In genomic region chr22:17339095-17339693, GRCh38 we compare ENCODE assay signal across 22 cellular contexts. TPM values are rescaled to one million over a fixed set of nuclear protein-coding genes. Genes with fewer than 3 reads are reported as not detected.
A peak's percentile ranks its signal among the peaks of the same experiment; 100 is the strongest.
DNase-seq lines count a peak whose midpoint lies in the region; ATAC-seq and TF ChIP-seq lines count a peak whose summit lies in the region.
"Had no signal": no experiment of that assay in that cellular context is flagged by ENCODE, and none has a peak within 500 bp of the region (broad histone marks: within the 10 kb centered on the region; RNA-seq: fewer than 3 reads in every experiment).

No MANE protein-coding gene starts in this region.

- H3K4me3 ChIP-seq in GM23338 (no peak overlapping the region), right lobe of liver (no peak overlapping the region), MG63 (no peak overlapping the region)
- H3K4me3 ChIP-seq: ascending aorta, colonic mucosa, stomach, upper lobe of left lung had no signal

- no peak for TF ChIP-seq POLR2A in right lobe of liver (IDR thresholded peaks at IDR 0.05)

- H3K27ac Mint-ChIP-seq in GM23338 (no peak overlapping the region), chondrocyte (ENCODE audit: unreplicated experiment) (no peak overlapping the region), glutamatergic neuron (ENCODE audit: unreplicated experiment) (no peak overlapping the region)
- H3K27ac Mint-ChIP-seq: activated naive CD4-positive, alpha-beta T cell treated with anti-CD3 and anti-CD28 coated beads, Interleukin-2, amount 10 ng/mL, durations not matched to agents 7 days and 5 days; T-cell had no signal

- H3K36me3 ChIP-seq in GM23338 (ENCODE audit: insufficient read depth) = no peaks in the 10 kb centered on the region
- H3K36me3 ChIP-seq in right lobe of liver = no peaks in the 10 kb centered on the region
- H3K36me3 ChIP-seq in MG63 = no peaks in the 10 kb centered on the region
- H3K36me3 ChIP-seq: ascending aorta, colonic mucosa, stomach, upper lobe of left lung had no signal

- peak overlapping the region; percentile 96 for H2AFZ ChIP-seq in GM23338

- H3K4me1 ChIP-seq in GM23338 (ENCODE audit: insufficient read depth) = no peaks in the 10 kb centered on the region
- H3K4me1 ChIP-seq in right lobe of liver = peaks cover 0 to 29% (median 13%) of the 10 kb centered on the region in 4 donors
- H3K4me1 ChIP-seq: ascending aorta, colonic mucosa, stomach, upper lobe of left lung had no signal

- no peak for DNase-seq in GM23338 (ENCODE audit: low spot score)
- peak; percentile 73 for DNase-seq in MV-4-11 (lab: John Stamatoyannopoulos, UW)
- peak; percentile 4 for DNase-seq in chondrocyte (ENCODE audit: low spot score)
- DNase-seq in right lobe of liver = peak; percentile 37 to 74 (median 74)
- no peak for DNase-seq in stimulated activated CD4-positive, alpha-beta T cell treated with anti-CD3 and anti-CD28 coated beads, Interleukin-4, amount 100 ng/mL, for 4 hours
- DNase-seq in glutamatergic neuron = no peak
- no peak for DNase-seq in MG63
- DNase-seq in inferior parietal cortex (ENCODE audit: extremely low spot score) = no peak
- DNase-seq: activated CD4-positive, alpha-beta T cell treated with anti-CD3 and anti-CD28 coated beads, Interleukin-2, amount 50 U/mL, for 48 hours; activated naive CD4-positive, alpha-beta T cell treated with anti-CD3 and anti-CD28 coated beads, Interleukin-2, amount 10 ng/mL, durations not matched to agents 7 days and 5 days; colonic mucosa; EL; KBM-7; NCI-H1417 treated with DMSO at 0.1 percent for 48 hours; NCI-H2171; stimulated activated CD4-positive, alpha-beta T cell treated with anti-CD3 and anti-CD28 coated beads, Interleukin-2, amount 100 ng/mL, for 24 hours; stomach; T-cell; upper lobe of left lung had no signal

- H3K9me3 Mint-ChIP-seq in GM23338 (no peaks in the 10 kb centered on the region), chondrocyte (ENCODE audit: low read depth) (no peaks in the 10 kb centered on the region), glutamatergic neuron (ENCODE audit: unreplicated experiment) (no peaks in the 10 kb centered on the region)
- H3K9me3 Mint-ChIP-seq: activated naive CD4-positive, alpha-beta T cell treated with anti-CD3 and anti-CD28 coated beads, Interleukin-2, amount 10 ng/mL, durations not matched to agents 7 days and 5 days; T-cell had no signal

- H3K27me3 Mint-ChIP-seq in GM23338 (ENCODE audit: insufficient read depth, low read depth, poor library complexity) (no peaks in the 10 kb centered on the region), chondrocyte (ENCODE audit: low read depth) (peaks cover 19% of the 10 kb centered on the region), glutamatergic neuron (ENCODE audit: unreplicated experiment) (peaks cover 1% of the 10 kb centered on the region)

- H3K4me3 Mint-ChIP-seq in GM23338 (no peak overlapping the region), chondrocyte (ENCODE audit: unreplicated experiment) (no peak overlapping the region), glutamatergic neuron (ENCODE audit: unreplicated experiment) (no peak overlapping the region)
- H3K4me3 Mint-ChIP-seq: activated naive CD4-positive, alpha-beta T cell treated with anti-CD3 and anti-CD28 coated beads, Interleukin-2, amount 10 ng/mL, durations not matched to agents 7 days and 5 days; T-cell had no signal

- intact Hi-C loops in right lobe of liver (cut with DNase I) = no loop called here

- no peak; the same call in 2 of the 3 replicates for ATAC-seq in GM23338
- ATAC-seq in right lobe of liver = peak; percentile 84 to 91 (median 86)
- ATAC-seq: Panc1, sciatic nerve, T-cell had no signal

- no peaks in the 10 kb centered on the region for H3K9me2 ChIP-seq in GM23338 (ENCODE audit: insufficient read depth)

- H3K27ac ChIP-seq in GM23338 (ENCODE audit: low read depth) (no peak overlapping the region), right lobe of liver (peak overlapping the region; percentile 45 to 86 (median 79))
- H3K27ac ChIP-seq: ascending aorta, colonic mucosa, stomach, upper lobe of left lung had no signal

- H3K4me1 Mint-ChIP-seq in GM23338 (peaks cover 4% of the 10 kb centered on the region), chondrocyte (ENCODE audit: low read depth) (no peaks in the 10 kb centered on the region), glutamatergic neuron (ENCODE audit: low read depth, unreplicated experiment) (no peaks in the 10 kb centered on the region)
- H3K4me1 Mint-ChIP-seq: activated naive CD4-positive, alpha-beta T cell treated with anti-CD3 and anti-CD28 coated beads, Interleukin-2, amount 10 ng/mL, durations not matched to agents 7 days and 5 days; T-cell had no signal

- no peaks in the 10 kb centered on the region for H4K20me1 ChIP-seq in GM23338 (replicated peaks; ENCODE audit: insufficient read depth)

- no peaks in the 10 kb centered on the region for H3K36me3 Mint-ChIP-seq in GM23338 (ENCODE audit: low read depth)
- H3K36me3 Mint-ChIP-seq in chondrocyte (ENCODE audit: low read depth) = no peaks in the 10 kb centered on the region
- H3K36me3 Mint-ChIP-seq in glutamatergic neuron (ENCODE audit: unreplicated experiment) = no peaks in the 10 kb centered on the region
- H3K36me3 Mint-ChIP-seq: activated naive CD4-positive, alpha-beta T cell treated with anti-CD3 and anti-CD28 coated beads, Interleukin-2, amount 10 ng/mL, durations not matched to agents 7 days and 5 days; T-cell had no signal

- H3K9me3 ChIP-seq in right lobe of liver = no peaks in the 10 kb centered on the region
- H3K9me3 ChIP-seq in MG63 = no peaks in the 10 kb centered on the region
- H3K9me3 ChIP-seq: ascending aorta, colonic mucosa, stomach, upper lobe of left lung had no signal

- H3K79me2 ChIP-seq in GM23338 (replicated peaks; ENCODE audit: insufficient read depth) = no peaks in the 10 kb centered on the region

- TF ChIP-seq CTCF in GM23338 (conservative IDR thresholded peaks at IDR 0.05; ENCODE audit: low read depth in 2 of 2) (no peak), chondrocyte (IDR thresholded peaks at IDR 0.05) (no peak), right lobe of liver (IDR thresholded peaks at IDR 0.05) (no peak), glutamatergic neuron (IDR thresholded peaks at IDR 0.05; ENCODE audit: partially characterized antibody, unreplicated experiment) (no peak)

- H3K27me3 ChIP-seq in GM23338 (ENCODE audit: insufficient read depth) = no peaks in the 10 kb centered on the region
- H3K27me3 ChIP-seq in right lobe of liver = no peaks in the 10 kb centered on the region
- H3K27me3 ChIP-seq in MG63 = no peaks in the 10 kb centered on the region
- H3K27me3 ChIP-seq: ascending aorta, colonic mucosa, upper lobe of left lung had no signal

- peaks cover 13% of the 10 kb centered on the region for H3F3A ChIP-seq in GM23338 (replicated peaks; ENCODE audit: low read depth)

- WGBS in right lobe of liver (ENCODE audit: insufficient coverage, low coverage, low lambda C conversion rate, missing lambda C conversion rate) = 32% methylated on average over 8 of the region's 8 CpGs

- no peak overlapping the region for H3K4me2 ChIP-seq in GM23338

TF ChIP-seq in GM23338, 12 proteins besides CTCF, POLR2A, EP300 and RAD21 (continues in another document):
- TF ChIP-seq ZNF331 (CRISPR knock-in tag; IDR thresholded peaks at IDR 0.05; ENCODE audit: low read depth) (no peak), POLR2AphosphoS5 (IDR thresholded peaks at IDR 0.05; ENCODE audit: low read depth) (no peak), ETS1 (IDR thresholded peaks at IDR 0.05) (no peak), NANOG (IDR thresholded peaks at IDR 0.05; ENCODE audit: borderline replicate concordance) (no peak)

RNA-seq across cellular contexts. Expression of gene CECR2, which starts 30.1 kb away (rescaled TPM):
- total RNA-seq in GM23338 (2014; rRNA removed; shearing (Covaris generic)) = 106 and 110 TPM in 2 replicates
- 18.4 and 24.2 TPM in 2 replicates for polyA plus RNA-seq in GM23338 (2016; fragmentation: Nextera tagmentation; extraction: Ambion mirVana)
- total RNA-seq in chondrocyte (0.15 to 0.20 TPM in 2 of 3 replicates, not detected in the other), right lobe of liver (10 to 100 TPM in 3 of 6 experiments, 1 to 10 TPM in 3; 4.9 to 12.3 (median 10.0) TPM), glutamatergic neuron (ENCODE audit: unreplicated experiment) (178 TPM)
- 0.07 and 0.20 TPM in 2 replicates for total RNA-seq in MG63 (2014; rRNA removed; shearing (Covaris generic); ENCODE audit: low replicate concordance)

Comparison
In these comparisons a context has a peak if more than half of its experiments do, and no peak if none do; other contexts are left out.
1. DNase-seq: peak in MV-4-11 (single experiment), chondrocyte (single experiment) and right lobe of liver (3 of 3); none in GM23338 (single experiment), stimulated activated CD4-positive, alpha-beta T cell treated with anti-CD3 and anti-CD28 coated beads, Interleukin-4, amount 100 ng/mL, for 4 hours (0 of 2), glutamatergic neuron (single experiment), MG63 (single experiment) and inferior parietal cortex (single experiment).